ENCODE assay signal across 11 cellular contexts in genomic region chr14:56172571-56172971, GRCh38. TPM values are rescaled to one million over a fixed set of nuclear protein-coding genes. Genes with fewer than 3 reads are reported as not detected.
DNase-seq lines count a peak whose midpoint lies in the region; ATAC-seq and TF ChIP-seq lines count a peak whose summit lies in the region.
"Had no signal": no experiment of that assay in that cellular context is flagged by ENCODE, and none has a peak within 500 bp of the region (broad histone marks: within the 10 kb centered on the region; RNA-seq: fewer than 3 reads in every experiment).

No MANE protein-coding gene starts in this region.

- no peaks in the 10 kb centered on the region for H3K36me3 ChIP-seq in ascending aorta
- no peaks in the 10 kb centered on the region for H3K36me3 ChIP-seq in left lung
- H3K36me3 ChIP-seq: gastrocnemius medialis, thoracic aorta had no signal

- H3K27me3 ChIP-seq in ascending aorta (no peaks in the 10 kb centered on the region), left lung (no peaks in the 10 kb centered on the region)
- H3K27me3 ChIP-seq: gastrocnemius medialis had no signal

- H3K4me3 ChIP-seq in AG09309 (ENCODE audit: control insufficient read depth, low read depth, low read length) (no peak overlapping the region), ascending aorta (no peak overlapping the region), left lung (no peak overlapping the region)
- H3K4me3 ChIP-seq: gastrocnemius medialis, thoracic aorta had no signal

- DNase-seq in AG09309 (ENCODE audit: low read depth) = peak; percentile 31
- peak; percentile 51 for DNase-seq in HS-5 (ENCODE audit: low read depth)
- no peak for DNase-seq in ascending aorta (ENCODE audit: low spot score in 2 of 2)
- DNase-seq in left lung = no peak
- DNase-seq in HK-2 (ENCODE audit: unreplicated experiment) = no peak
- DNase-seq in NOMO-1 treated with dmso at 0.1 percent for 144 hours (lab: John Stamatoyannopoulos, UW; ENCODE audit: unreplicated experiment) = no peak
- no peak for DNase-seq in NCI-H2196 treated with DMSO at 0.1 percent for 48 hours (lab: John Stamatoyannopoulos, UW; ENCODE audit: unreplicated experiment)
- DNase-seq in DMS153 treated with DMSO at 0.1 percent for 48 hours (lab: John Stamatoyannopoulos, UW; ENCODE audit: unreplicated experiment) = no peak
- DNase-seq: gastrocnemius medialis, GDM1 had no signal

- H3K27ac ChIP-seq in ascending aorta (peak overlapping the region; percentile 26 to 39), left lung (peak overlapping the region; percentile 18 to 27)

- intact Hi-C loops in ascending aorta (cut with DNase I) = no loop called here
- intact Hi-C loops in left lung (cut with DNase I) = no loop called here

- H3K9me3 ChIP-seq in ascending aorta = no peaks in the 10 kb centered on the region
- H3K9me3 ChIP-seq in left lung = no peaks in the 10 kb centered on the region
- H3K9me3 ChIP-seq: gastrocnemius medialis, thoracic aorta had no signal

- ATAC-seq in left lung = peak; percentile 64
- ATAC-seq: gastrocnemius medialis had no signal

- TF ChIP-seq CTCF in AG09309 (IDR thresholded peaks at IDR 0.05; ENCODE audit: control insufficient read depth, insufficient read depth, low read depth, low read length, missing control alignments) (no peak), ascending aorta (IDR thresholded peaks at IDR 0.05) (no peak), left lung (IDR thresholded peaks at IDR 0.05) (no peak)

- H3K4me1 ChIP-seq in ascending aorta (peaks cover 0 to 2% of the 10 kb centered on the region in 2 donors), left lung (peaks cover 0 to 15% of the 10 kb centered on the region in 2 donors)

RNA-seq across cellular contexts. Expression of gene PELI2, which starts 54.4 kb away (rescaled TPM):
- total RNA-seq in ascending aorta = 17.1 TPM
- total RNA-seq in left lung = 10 to 100 TPM; 10.3 to 15.0 TPM

Comparison
In these comparisons a context has a peak if more than half of its experiments do, and no peak if none do; other contexts are left out.
1. DNase-seq: peak in AG09309 (single experiment) and HS-5 (single experiment); none in ascending aorta (0 of 2), left lung (0 of 2), HK-2 (single experiment), NOMO-1 treated with dmso at 0.1 percent for 144 hours (single experiment), NCI-H2196 treated with DMSO at 0.1 percent for 48 hours (single experiment) and DMS153 treated with DMSO at 0.1 percent for 48 hours (single experiment).